In genomic region chr12:89299417-89299816, GRCh38 we compare ENCODE assay signal across 24 cellular contexts.
"Had no signal": no experiment of that assay in that cellular context is flagged by ENCODE, and none has a peak within 500 bp of the region (broad histone marks: within the 10 kb centered on the region; RNA-seq: fewer than 3 reads in every experiment).

No MANE protein-coding gene starts in this region.

- FAIRE-seq: small intestine had no signal

- H3K9me3 ChIP-seq: ovary, psoas muscle, right lobe of liver, sigmoid colon, stomach, testis, tibial artery, transverse colon, upper lobe of right lung, uterus had no signal

- H3K79me2 ChIP-seq: parathyroid adenoma had no signal

- ATAC-seq: natural killer cell; psoas muscle; right cardiac atrium; right lobe of liver; stimulated activated effector memory CD8-positive, alpha-beta T cell treated with anti-CD3 and anti-CD28 coated beads, Interleukin-12 subunit alpha, Interleukin-12 subunit beta, amount 100 ng/mL, for 72 hours; stimulated activated naive B cell treated with anti-CD40 and anti-IgM and Interleukin-4, amounts not matched to agents 10 μg/mL and 1 μg/mL and 100 μg/mL, for 72 hours; upper lobe of right lung had no signal

- DNase-seq: natural killer cell; occipital lobe; ovary; posterior cingulate gyrus; psoas muscle; right cardiac atrium; right lobe of liver; sigmoid colon; small intestine; stimulated activated CD4-positive, alpha-beta T cell treated with anti-CD3 and anti-CD28 coated beads, Interleukin-15, amount 100 ng/mL, for 24 hours; stimulated activated CD4-positive, alpha-beta T cell treated with anti-CD3 and anti-CD28 coated beads, Interleukin-2, amount 100 ng/mL, for 24 hours; stimulated activated CD4-positive, alpha-beta T cell treated with anti-CD3 and anti-CD28 coated beads, Interleukin-2, amount 100 ng/mL, for 48 hours; stimulated activated CD4-positive, alpha-beta T cell treated with anti-CD3 and anti-CD28 coated beads, Interleukin-4, amount 100 ng/mL, for 24 hours; stimulated activated naive B cell treated with anti-CD40 and anti-IgM and Interleukin-4, amounts not matched to agents 10 μg/mL and 1 μg/mL and 100 μg/mL, for 72 hours; stimulated activated naive CD4-positive, alpha-beta T cell treated with Interleukin-2 at 50 U/mL for 16 hours; stomach; testis; tibial artery; transverse colon; upper lobe of right lung; uterus had no signal

- H3K4me1 ChIP-seq: neural progenitor cell, parathyroid adenoma, psoas muscle, right lobe of liver, sigmoid colon, testis, tibial artery, transverse colon, upper lobe of right lung, uterus had no signal

- H3K9ac ChIP-seq: neural progenitor cell, parathyroid adenoma had no signal

- H3K27me3 ChIP-seq: neural progenitor cell, ovary, right lobe of liver, sigmoid colon, stomach, testis, tibial artery, transverse colon, upper lobe of right lung, uterus had no signal

- H3K36me3 ChIP-seq: ovary, right lobe of liver, sigmoid colon, stomach, tibial artery, transverse colon, upper lobe of right lung, uterus had no signal

- H3K4me3 ChIP-seq: neural progenitor cell, ovary, psoas muscle, right lobe of liver, sigmoid colon, stomach, testis, tibial artery, transverse colon, upper lobe of right lung, uterus had no signal

- H2AFZ ChIP-seq: neural progenitor cell, parathyroid adenoma had no signal

- H3K27ac ChIP-seq: neural progenitor cell, ovary, parathyroid adenoma, psoas muscle, right lobe of liver, sigmoid colon, stomach, testis, tibial artery, transverse colon, upper lobe of right lung, uterus had no signal

- H3K4me2 ChIP-seq: neural progenitor cell had no signal
